In genomic region chr3:45473841-45474240, GRCh38 we compare ENCODE assay signal across 17 cellular contexts.
DNase-seq lines count a peak whose midpoint lies in the region; TF ChIP-seq lines count a peak whose summit lies in the region.
"Had no signal": no experiment of that assay in that cellular context is flagged by ENCODE, and none has a peak within 500 bp of the region (broad histone marks: within the 10 kb centered on the region; RNA-seq: fewer than 3 reads in every experiment).

No MANE protein-coding gene starts in this region.

- H3K4me2 ChIP-seq in BLaER1, result peak overlapping the region; percentile 38; the same call in 1 of the 2 replicates

- DNase-seq in NCI-H446 treated with DMSO at 0.1 percent for 48 hours (lab: John Stamatoyannopoulos, UW), result peak; percentile 55
- peak; percentile 65 for DNase-seq in dermis blood vessel endothelial cell
- DNase-seq in skeletal muscle cell (ENCODE audit: low read depth), result peak; percentile 92
- no peak for DNase-seq in colonic mucosa
- DNase-seq in NCI-H2029 (lab: John Stamatoyannopoulos, UW), result no peak
- no peak for DNase-seq in AML-193 (lab: John Stamatoyannopoulos, UW)
- DNase-seq in cardiac septum (ENCODE audit: low spot score), result no peak
- DNase-seq: activated CD4-positive, alpha-beta memory T cell treated with anti-CD3 and anti-CD28 coated beads, Interleukin-2, amount 10 ng/mL, durations not matched to agents 7 days and 5 days; adrenal gland; DND-41; foreskin keratinocyte; NCI-H1092 treated with DMSO at 0.1 percent for 48 hours; NCI-H510A; stimulated activated CD4-positive, alpha-beta T cell treated with anti-CD3 and anti-CD28 coated beads, Interleukin-1b, Interleukin-23, amount 100 ng/mL, for 48 hours; testis had no signal

- H3K4me1 ChIP-seq in BLaER1, result peaks cover 17% of the 10 kb centered on the region
- H3K4me1 ChIP-seq in colonic mucosa, result no peaks in the 10 kb centered on the region
- H3K4me1 ChIP-seq: adrenal gland, foreskin keratinocyte, testis had no signal

- no peaks in the 10 kb centered on the region for H3K9me3 ChIP-seq in BLaER1
- no peaks in the 10 kb centered on the region for H3K9me3 ChIP-seq in colonic mucosa
- H3K9me3 ChIP-seq: adrenal gland, SJSA1, testis had no signal

- H4K20me1 ChIP-seq in BLaER1, result no peaks in the 10 kb centered on the region

- H3K27ac ChIP-seq in BLaER1, result no peak overlapping the region
- H3K27ac ChIP-seq in colonic mucosa, result no peak overlapping the region
- H3K27ac ChIP-seq: adrenal gland, foreskin keratinocyte, SJSA1, testis had no signal

- no peak for TF ChIP-seq CTCF in colonic mucosa (IDR thresholded peaks at IDR 0.05)

- intact Hi-C loops in colonic mucosa (cut with DNase I), result no loop called here
- intact Hi-C loops in cardiac septum (cut with DNase I), result no loop called here

- peaks cover 38% of the 10 kb centered on the region for H3K36me3 ChIP-seq in BLaER1
- no peaks in the 10 kb centered on the region for H3K36me3 ChIP-seq in colonic mucosa
- H3K36me3 ChIP-seq: adrenal gland had no signal

- H3K4me3 ChIP-seq in BLaER1, result no peak overlapping the region
- no peak overlapping the region for H3K4me3 ChIP-seq in skeletal muscle cell (ENCODE audit: low read depth, low read length)
- H3K4me3 ChIP-seq in colonic mucosa, result no peak overlapping the region
- H3K4me3 ChIP-seq: adrenal gland, SJSA1, testis had no signal

- no peaks in the 10 kb centered on the region for H3K27me3 ChIP-seq in BLaER1
- H3K27me3 ChIP-seq in colonic mucosa, result no peaks in the 10 kb centered on the region
- H3K27me3 ChIP-seq: adrenal gland, foreskin keratinocyte, SJSA1, testis had no signal

- H3K9ac ChIP-seq in BLaER1 (no peak overlapping the region), colonic mucosa (ENCODE audit: low read depth in 2 of 2, low read length in 2 of 2) (no peak overlapping the region)

Comparison
In these comparisons a context has a peak if more than half of its experiments do, and no peak if none do; other contexts are left out.
1. DNase-seq: peak in NCI-H446 treated with DMSO at 0.1 percent for 48 hours (single experiment), dermis blood vessel endothelial cell (single experiment) and skeletal muscle cell (single experiment); none in colonic mucosa (single experiment), NCI-H2029 (single experiment), AML-193 (0 of 2) and cardiac septum (single experiment).